13 cellular contexts compared by ENCODE assay signal in the genomic region with DNA sequence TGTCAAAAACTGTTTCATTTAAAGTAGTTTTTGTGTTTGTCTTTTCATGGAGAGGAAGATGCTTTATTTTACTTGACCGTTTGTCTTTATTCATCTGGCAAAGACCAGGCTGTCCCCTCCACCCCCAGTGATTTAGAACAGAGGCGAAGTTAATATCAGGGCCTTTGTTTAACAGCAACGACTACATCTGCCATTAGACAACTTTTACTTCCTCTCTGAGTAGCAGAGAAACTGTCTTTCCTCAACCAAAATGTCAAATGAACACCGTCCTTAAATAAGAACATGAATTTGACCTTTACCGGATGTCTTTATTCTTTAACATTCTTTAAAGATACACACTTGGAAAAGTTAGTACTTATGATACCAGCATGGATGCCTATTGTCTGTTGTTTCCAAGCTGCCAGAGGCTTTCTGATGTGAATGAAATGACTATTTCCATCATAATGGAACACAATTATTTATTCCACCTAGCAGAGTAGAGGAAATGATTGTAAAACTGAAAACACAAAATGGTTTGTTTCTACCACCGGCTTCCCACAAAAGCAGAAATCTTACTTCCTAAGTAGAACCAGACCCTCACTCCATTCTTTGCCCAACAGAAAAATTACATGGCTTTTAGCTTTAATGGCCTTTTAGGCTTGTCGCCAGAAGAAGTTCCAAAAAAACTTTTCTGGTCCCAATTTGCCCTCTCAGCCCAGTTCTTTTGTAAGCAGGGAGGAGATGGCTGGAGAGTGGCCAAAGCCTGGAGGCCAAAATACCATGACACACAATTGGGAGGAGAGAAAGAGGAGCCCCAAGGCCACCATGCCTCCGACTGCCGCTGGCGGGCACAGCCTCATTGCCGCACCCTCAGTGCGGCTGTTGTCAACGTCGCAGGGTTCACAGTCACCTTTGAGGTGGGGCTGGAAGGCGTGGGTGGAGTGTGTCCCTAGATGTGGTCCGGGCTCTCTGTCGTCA.
DNase-seq lines count a peak whose midpoint lies in the region; ATAC-seq and TF ChIP-seq lines count a peak whose summit lies in the region.
"Had no signal": no experiment of that assay in that cellular context is flagged by ENCODE, and none has a peak within 500 bp of the region (broad histone marks: within the 10 kb centered on the region; RNA-seq: fewer than 3 reads in every experiment).

No MANE protein-coding gene starts in this region.

- H3K4me3 ChIP-seq in A673 (ENCODE audit: low read depth, low read length, poor library complexity, severe bottlenecking) = no peak overlapping the region
- H3K4me3 ChIP-seq in lower leg skin (ENCODE audit: low read depth, poor library complexity, severe bottlenecking) = no peak overlapping the region
- H3K4me3 ChIP-seq: gastrocnemius medialis had no signal

- H3K27ac ChIP-seq in A673 (ENCODE audit: low read depth, low read length, poor library complexity, severe bottlenecking) = no peak overlapping the region
- H3K27ac ChIP-seq: gastrocnemius medialis had no signal

- 33 to 40% methylated on average over 17 of the region's 17 CpGs for WGBS in lower leg skin, 2 donors

- H3K27me3 ChIP-seq in A673 (replicated peaks; ENCODE audit: insufficient read depth, low read depth, low read length, poor library complexity) = peaks cover 6% of the 10 kb centered on the region

- DNase-seq in A673 (ENCODE audit: low spot score) = peak; percentile 72
- peak; percentile 23 for DNase-seq in COLO829 (ENCODE audit: low spot score)
- peak; percentile 27 to 93 for DNase-seq in lower leg skin (ENCODE audit: low spot score in 2 of 2)
- no peak for DNase-seq in NCI-H446 (lab: John Stamatoyannopoulos, UW)
- no peak for DNase-seq in dermis blood vessel endothelial cell
- DNase-seq in NCI-H2081 treated with DMSO at 0.1 percent for 48 hours (lab: John Stamatoyannopoulos, UW) = no peak
- DNase-seq: gastrocnemius medialis; HFFc6; naive thymus-derived CD8-positive, alpha-beta T cell; NCI-H1092; NCI-H82 had no signal

- BruUV-seq in A673 (replicated peaks; lab: Mats Ljungman, UMichigan) = no TSS peak

- intact Hi-C loops in A673 (cut with micrococcal nuclease; ENCODE audit: unreplicated experiment) (no loop called here), lower leg skin (cut with DNase I; ENCODE audit: low total_unique reads) (no loop called here)

- POLR2A ChIA-PET in A673 (lab: Charles Lee; ENCODE audit: low non-redundant PET) = no interaction called here

- no peaks in the 10 kb centered on the region for H3K36me3 ChIP-seq in A673 (ENCODE audit: insufficient read depth, low read length, poor library complexity, severe bottlenecking)
- H3K36me3 ChIP-seq: gastrocnemius medialis had no signal

- no peak; the same call in 2 of the 3 replicates for ATAC-seq in SK-N-SH treated with all-trans-retinoic acid at 6 μM for 48 hours
- no peak for ATAC-seq in HG03571 (IDR thresholded peaks at IDR 0.05; ENCODE audit: unreplicated experiment)
- ATAC-seq: gastrocnemius medialis had no signal

- H3K9me3 ChIP-seq in A673 (ENCODE audit: low read depth, low read length, poor library complexity, severe bottlenecking) = peaks cover 3% of the 10 kb centered on the region
- H3K9me3 ChIP-seq: gastrocnemius medialis had no signal

- TF ChIP-seq POLR2A in lower leg skin (IDR thresholded peaks at IDR 0.05) = no peak

- no peak for TF ChIP-seq CTCF in A673 (conservative IDR thresholded peaks at IDR 0.05; ENCODE audit: low read depth, low read length)
- TF ChIP-seq CTCF in lower leg skin (IDR thresholded peaks at IDR 0.05) = no peak

- CTCF ChIA-PET in A673 (lab: Charles Lee) = no interaction called here

- peaks cover 15% of the 10 kb centered on the region for H3K4me1 ChIP-seq in A673 (ENCODE audit: insufficient read depth, low read length, poor library complexity, severe bottlenecking)
- H3K4me1 ChIP-seq: gastrocnemius medialis had no signal

TF ChIP-seq in SK-N-SH treated with all-trans-retinoic acid at 6 μM for 48 hours, 23 proteins besides CTCF, POLR2A, EP300 and RAD21:
- 0 out of 2 replicates have a peak, but pooled peaks have one; percentile 11 for TF ChIP-seq SNAI2 (CRISPR knock-in tag; IDR thresholded peaks at IDR 0.05)
- TF ChIP-seq, protein P1, sequence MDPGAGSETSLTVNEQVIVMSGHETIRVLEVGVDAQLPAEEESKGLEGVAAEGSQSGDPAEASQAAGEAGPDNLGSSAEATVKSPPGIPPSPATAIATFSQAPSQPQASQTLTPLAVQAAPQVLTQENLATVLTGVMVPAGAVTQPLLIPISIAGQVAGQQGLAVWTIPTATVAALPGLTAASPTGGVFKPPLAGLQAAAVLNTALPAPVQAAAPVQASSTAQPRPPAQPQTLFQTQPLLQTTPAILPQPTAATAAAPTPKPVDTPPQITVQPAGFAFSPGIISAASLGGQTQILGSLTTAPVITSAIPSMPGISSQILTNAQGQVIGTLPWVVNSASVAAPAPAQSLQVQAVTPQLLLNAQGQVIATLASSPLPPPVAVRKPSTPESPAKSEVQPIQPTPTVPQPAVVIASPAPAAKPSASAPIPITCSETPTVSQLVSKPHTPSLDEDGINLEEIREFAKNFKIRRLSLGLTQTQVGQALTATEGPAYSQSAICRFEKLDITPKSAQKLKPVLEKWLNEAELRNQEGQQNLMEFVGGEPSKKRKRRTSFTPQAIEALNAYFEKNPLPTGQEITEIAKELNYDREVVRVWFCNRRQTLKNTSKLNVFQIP (CRISPR knock-in tag; IDR thresholded peaks at IDR 0.05; ENCODE audit: borderline replicate concordance, low read depth) = no peak
- no peak for TF ChIP-seq ESRRG (CRISPR knock-in tag; IDR thresholded peaks at IDR 0.05)
- TF ChIP-seq TCF4 (CRISPR knock-in tag; IDR thresholded peaks at IDR 0.05; ENCODE audit: borderline replicate concordance) = 0 out of 2 replicates have a peak, but pooled peaks have one; percentile 33
- TF ChIP-seq, protein P2, sequence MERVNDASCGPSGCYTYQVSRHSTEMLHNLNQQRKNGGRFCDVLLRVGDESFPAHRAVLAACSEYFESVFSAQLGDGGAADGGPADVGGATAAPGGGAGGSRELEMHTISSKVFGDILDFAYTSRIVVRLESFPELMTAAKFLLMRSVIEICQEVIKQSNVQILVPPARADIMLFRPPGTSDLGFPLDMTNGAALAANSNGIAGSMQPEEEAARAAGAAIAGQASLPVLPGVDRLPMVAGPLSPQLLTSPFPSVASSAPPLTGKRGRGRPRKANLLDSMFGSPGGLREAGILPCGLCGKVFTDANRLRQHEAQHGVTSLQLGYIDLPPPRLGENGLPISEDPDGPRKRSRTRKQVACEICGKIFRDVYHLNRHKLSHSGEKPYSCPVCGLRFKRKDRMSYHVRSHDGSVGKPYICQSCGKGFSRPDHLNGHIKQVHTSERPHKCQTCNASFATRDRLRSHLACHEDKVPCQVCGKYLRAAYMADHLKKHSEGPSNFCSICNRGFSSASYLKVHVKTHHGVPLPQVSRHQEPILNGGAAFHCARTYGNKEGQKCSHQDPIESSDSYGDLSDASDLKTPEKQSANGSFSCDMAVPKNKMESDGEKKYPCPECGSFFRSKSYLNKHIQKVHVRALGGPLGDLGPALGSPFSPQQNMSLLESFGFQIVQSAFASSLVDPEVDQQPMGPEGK (CRISPR knock-in tag; IDR thresholded peaks at IDR 0.05; ENCODE audit: borderline replicate concordance) = no peak
- peak; percentile 96 for TF ChIP-seq ISL1 (CRISPR knock-in tag; IDR thresholded peaks at IDR 0.05)
- no peak for TF ChIP-seq ZNF565 (CRISPR knock-in tag; conservative IDR thresholded peaks at IDR 0.05; ENCODE audit: low read depth)
- TF ChIP-seq, protein P3, sequence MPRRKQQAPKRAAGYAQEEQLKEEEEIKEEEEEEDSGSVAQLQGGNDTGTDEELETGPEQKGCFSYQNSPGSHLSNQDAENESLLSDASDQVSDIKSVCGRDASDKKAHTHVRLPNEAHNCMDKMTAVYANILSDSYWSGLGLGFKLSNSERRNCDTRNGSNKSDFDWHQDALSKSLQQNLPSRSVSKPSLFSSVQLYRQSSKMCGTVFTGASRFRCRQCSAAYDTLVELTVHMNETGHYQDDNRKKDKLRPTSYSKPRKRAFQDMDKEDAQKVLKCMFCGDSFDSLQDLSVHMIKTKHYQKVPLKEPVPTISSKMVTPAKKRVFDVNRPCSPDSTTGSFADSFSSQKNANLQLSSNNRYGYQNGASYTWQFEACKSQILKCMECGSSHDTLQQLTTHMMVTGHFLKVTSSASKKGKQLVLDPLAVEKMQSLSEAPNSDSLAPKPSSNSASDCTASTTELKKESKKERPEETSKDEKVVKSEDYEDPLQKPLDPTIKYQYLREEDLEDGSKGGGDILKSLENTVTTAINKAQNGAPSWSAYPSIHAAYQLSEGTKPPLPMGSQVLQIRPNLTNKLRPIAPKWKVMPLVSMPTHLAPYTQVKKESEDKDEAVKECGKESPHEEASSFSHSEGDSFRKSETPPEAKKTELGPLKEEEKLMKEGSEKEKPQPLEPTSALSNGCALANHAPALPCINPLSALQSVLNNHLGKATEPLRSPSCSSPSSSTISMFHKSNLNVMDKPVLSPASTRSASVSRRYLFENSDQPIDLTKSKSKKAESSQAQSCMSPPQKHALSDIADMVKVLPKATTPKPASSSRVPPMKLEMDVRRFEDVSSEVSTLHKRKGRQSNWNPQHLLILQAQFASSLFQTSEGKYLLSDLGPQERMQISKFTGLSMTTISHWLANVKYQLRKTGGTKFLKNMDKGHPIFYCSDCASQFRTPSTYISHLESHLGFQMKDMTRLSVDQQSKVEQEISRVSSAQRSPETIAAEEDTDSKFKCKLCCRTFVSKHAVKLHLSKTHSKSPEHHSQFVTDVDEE (CRISPR knock-in tag; IDR thresholded peaks at IDR 0.05) = peak; percentile 45; the same call in 1 of the 2 replicates
- TF ChIP-seq, protein P4, sequence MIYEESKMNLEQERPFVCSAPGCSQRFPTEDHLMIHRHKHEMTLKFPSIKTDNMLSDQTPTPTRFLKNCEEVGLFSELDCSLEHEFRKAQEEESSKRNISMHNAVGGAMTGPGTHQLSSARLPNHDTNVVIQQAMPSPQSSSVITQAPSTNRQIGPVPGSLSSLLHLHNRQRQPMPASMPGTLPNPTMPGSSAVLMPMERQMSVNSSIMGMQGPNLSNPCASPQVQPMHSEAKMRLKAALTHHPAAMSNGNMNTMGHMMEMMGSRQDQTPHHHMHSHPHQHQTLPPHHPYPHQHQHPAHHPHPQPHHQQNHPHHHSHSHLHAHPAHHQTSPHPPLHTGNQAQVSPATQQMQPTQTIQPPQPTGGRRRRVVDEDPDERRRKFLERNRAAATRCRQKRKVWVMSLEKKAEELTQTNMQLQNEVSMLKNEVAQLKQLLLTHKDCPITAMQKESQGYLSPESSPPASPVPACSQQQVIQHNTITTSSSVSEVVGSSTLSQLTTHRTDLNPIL (CRISPR knock-in tag; IDR thresholded peaks at IDR 0.05; ENCODE audit: low read depth) = 0 out of 2 replicates have a peak, but pooled peaks have one; percentile 19
- TF ChIP-seq ZC3H10 (CRISPR knock-in tag; IDR thresholded peaks at IDR 0.05) = no peak
- TF ChIP-seq GLIS3 (CRISPR knock-in tag; IDR thresholded peaks at IDR 0.05) = no peak
- TF ChIP-seq OSR1 (CRISPR knock-in tag; IDR thresholded peaks at IDR 0.05) = no peak

Comparison
In these comparisons a context has a peak if more than half of its experiments do, and no peak if none do; other contexts are left out.
1. DNase-seq: peak in A673 (single experiment), COLO829 (single experiment) and lower leg skin (2 of 2); none in NCI-H446 (0 of 2), dermis blood vessel endothelial cell (single experiment) and NCI-H2081 treated with DMSO at 0.1 percent for 48 hours (single experiment).